ENCODE assay signal across 34 cellular contexts in genomic region chr15:79357566-79357965, GRCh38.
"Had no signal": no experiment of that assay in that cellular context is flagged by ENCODE, and none has a peak within 500 bp of the region (broad histone marks: within the 10 kb centered on the region; RNA-seq: fewer than 3 reads in every experiment).

No MANE protein-coding gene starts in this region.

- H3K36me3 ChIP-seq: breast epithelium, WERI-Rb-1 had no signal

- H3K27ac Mint-ChIP-seq: activated CD4-positive, alpha-beta memory T cell treated with anti-CD3 and anti-CD28 coated beads, Interleukin-2, amount 10 ng/mL, durations not matched to agents 7 days and 5 days; activated CD8-positive, alpha-beta memory T cell treated with anti-CD3 and anti-CD28 coated beads, Interleukin-2, amount 10 ng/mL, durations not matched to agents 7 days and 5 days; activated naive CD4-positive, alpha-beta T cell treated with anti-CD3 and anti-CD28 coated beads, Interleukin-2, amount 10 ng/mL, durations not matched to agents 7 days and 5 days; activated naive CD8-positive, alpha-beta T cell treated with anti-CD3 and anti-CD28 coated beads for 36 hours; T-cell had no signal

- ATAC-seq: activated CD8-positive, alpha-beta memory T cell treated with anti-CD3 and anti-CD28 coated beads, Interleukin-2, amount 10 ng/mL, durations not matched to agents 7 days and 5 days; body of pancreas; Right ventricle myocardium inferior; SK-N-SH treated with all-trans-retinoic acid at 6 μM for 48 hours; T-cell had no signal

- DNase-seq: activated CD4-positive, alpha-beta memory T cell treated with anti-CD3 and anti-CD28 coated beads, Interleukin-2, amount 10 ng/mL, durations not matched to agents 7 days and 5 days; activated CD4-positive, alpha-beta T cell treated with anti-CD3 and anti-CD28 coated beads for 1 hour; activated CD4-positive, alpha-beta T cell treated with anti-CD3 and anti-CD28 coated beads for 48 hours; activated CD4-positive, CD25-positive, alpha-beta regulatory T cell; activated CD8-positive, alpha-beta memory T cell treated with anti-CD3 and anti-CD28 coated beads for 24 hours; activated CD8-positive, alpha-beta memory T cell treated with anti-CD3 and anti-CD28 coated beads, Interleukin-2, amount 10 ng/mL, durations not matched to agents 7 days and 5 days; activated CD8-positive, alpha-beta memory T cell treated with anti-CD3 and anti-CD28 coated beads, Interleukin-2, amount 50 U/mL, for 48 hours; activated effector memory CD4-positive, alpha-beta T cell treated with Interleukin-2 at 50 U/mL for 16 hours; activated naive CD4-positive, alpha-beta T cell treated with anti-CD3 and anti-CD28 coated beads, Interleukin-2, amount 10 ng/mL, durations not matched to agents 7 days and 5 days; activated naive CD8-positive, alpha-beta T cell treated with anti-CD3 and anti-CD28 coated beads for 36 hours; activated T-cell treated with anti-CD3 and anti-CD28 coated beads, Interleukin-2, amount 50 U/mL, for 48 hours; amygdala; body of pancreas; NCI-H1092 treated with DMSO at 0.1 percent for 48 hours; NCI-H1417; NCI-H146; NCI-H187; NCI-H2029 treated with DMSO at 0.1 percent for 48 hours; NCI-H2107; NCI-H2171; NCI-H510A; NCI-H526; NCI-H748 treated with DMSO at 0.1 percent for 48 hours; NK-92 treated with Interleukin-12 subunit alpha and Interleukin-12 subunit beta, amount 100 ng/mL, for 24 hours; PC-9; SIG-M5; T-cell; T-helper 2 cell; T-helper 9 cell; WERI-Rb-1 had no signal

- H3K27ac ChIP-seq: body of pancreas, breast epithelium, PC-9, RWPE1, WERI-Rb-1 had no signal

- H3K9me3 ChIP-seq: body of pancreas, breast epithelium had no signal

- H3K36me3 Mint-ChIP-seq: activated naive CD4-positive, alpha-beta T cell treated with anti-CD3 and anti-CD28 coated beads, Interleukin-2, amount 10 ng/mL, durations not matched to agents 7 days and 5 days had no signal

- H3K9me3 Mint-ChIP-seq: activated CD4-positive, alpha-beta memory T cell treated with anti-CD3 and anti-CD28 coated beads, Interleukin-2, amount 10 ng/mL, durations not matched to agents 7 days and 5 days; activated naive CD4-positive, alpha-beta T cell treated with anti-CD3 and anti-CD28 coated beads, Interleukin-2, amount 10 ng/mL, durations not matched to agents 7 days and 5 days; activated naive CD8-positive, alpha-beta T cell treated with anti-CD3 and anti-CD28 coated beads for 36 hours had no signal

- H3K4me1 ChIP-seq: body of pancreas, breast epithelium had no signal

- H3K27me3 ChIP-seq: body of pancreas, breast epithelium had no signal

- H3K4me3 ChIP-seq: body of pancreas, breast epithelium, PC-9 had no signal

- H3K4me1 Mint-ChIP-seq: activated CD4-positive, alpha-beta memory T cell treated with anti-CD3 and anti-CD28 coated beads, Interleukin-2, amount 10 ng/mL, durations not matched to agents 7 days and 5 days; activated CD8-positive, alpha-beta memory T cell treated with anti-CD3 and anti-CD28 coated beads, Interleukin-2, amount 10 ng/mL, durations not matched to agents 7 days and 5 days; activated naive CD4-positive, alpha-beta T cell treated with anti-CD3 and anti-CD28 coated beads, Interleukin-2, amount 10 ng/mL, durations not matched to agents 7 days and 5 days; activated naive CD8-positive, alpha-beta T cell treated with anti-CD3 and anti-CD28 coated beads for 36 hours; T-cell had no signal

- H3K4me3 Mint-ChIP-seq: activated CD4-positive, alpha-beta memory T cell treated with anti-CD3 and anti-CD28 coated beads, Interleukin-2, amount 10 ng/mL, durations not matched to agents 7 days and 5 days; activated CD8-positive, alpha-beta memory T cell treated with anti-CD3 and anti-CD28 coated beads, Interleukin-2, amount 10 ng/mL, durations not matched to agents 7 days and 5 days; activated naive CD4-positive, alpha-beta T cell treated with anti-CD3 and anti-CD28 coated beads, Interleukin-2, amount 10 ng/mL, durations not matched to agents 7 days and 5 days; activated naive CD8-positive, alpha-beta T cell treated with anti-CD3 and anti-CD28 coated beads for 36 hours; T-cell had no signal

- H3K27me3 Mint-ChIP-seq: activated CD4-positive, alpha-beta memory T cell treated with anti-CD3 and anti-CD28 coated beads, Interleukin-2, amount 10 ng/mL, durations not matched to agents 7 days and 5 days; activated CD8-positive, alpha-beta memory T cell treated with anti-CD3 and anti-CD28 coated beads, Interleukin-2, amount 10 ng/mL, durations not matched to agents 7 days and 5 days; activated naive CD4-positive, alpha-beta T cell treated with anti-CD3 and anti-CD28 coated beads, Interleukin-2, amount 10 ng/mL, durations not matched to agents 7 days and 5 days; activated naive CD8-positive, alpha-beta T cell treated with anti-CD3 and anti-CD28 coated beads for 36 hours; T-cell had no signal
